In the genomic region with DNA sequence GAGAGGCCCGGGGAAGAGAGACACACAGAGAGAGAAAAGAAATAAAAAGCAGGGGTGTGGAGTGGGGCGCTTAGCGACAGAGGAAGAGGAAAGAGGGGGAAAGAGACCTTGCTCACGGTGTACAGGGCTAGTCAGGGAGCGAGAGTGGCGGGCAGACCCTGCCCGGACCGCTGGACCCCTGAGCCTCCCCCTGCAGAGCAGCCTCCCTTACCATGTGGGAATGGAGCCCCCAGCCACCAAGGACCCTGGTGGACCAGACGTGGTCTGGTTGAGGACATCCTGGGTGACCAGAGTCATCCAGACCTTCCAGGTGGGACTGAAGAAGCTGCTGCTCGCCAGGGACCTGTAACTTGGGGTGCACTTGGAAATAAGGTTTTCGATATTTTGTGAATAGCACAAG, we compare ENCODE assay signal across 1 cellular context.
TF ChIP-seq lines count a peak whose summit lies in the region.

No MANE protein-coding gene starts in this region.

TF ChIP-seq in IMR-90, 13 proteins besides CTCF, POLR2A, EP300 and RAD21:
- TF ChIP-seq MXI1 (IDR thresholded peaks at IDR 0.05; ENCODE audit: borderline replicate concordance, low read depth, low read length) (no peak), RCOR1 (IDR thresholded peaks at IDR 0.05; ENCODE audit: insufficient replicate concordance, low read length) (no peak), BHLHE40 (IDR thresholded peaks at IDR 0.05; ENCODE audit: low read depth, low read length) (no peak), NFE2L2 (IDR thresholded peaks at IDR 0.05; ENCODE audit: low read depth, low read length) (no peak)
- TF ChIP-seq, protein P1, sequence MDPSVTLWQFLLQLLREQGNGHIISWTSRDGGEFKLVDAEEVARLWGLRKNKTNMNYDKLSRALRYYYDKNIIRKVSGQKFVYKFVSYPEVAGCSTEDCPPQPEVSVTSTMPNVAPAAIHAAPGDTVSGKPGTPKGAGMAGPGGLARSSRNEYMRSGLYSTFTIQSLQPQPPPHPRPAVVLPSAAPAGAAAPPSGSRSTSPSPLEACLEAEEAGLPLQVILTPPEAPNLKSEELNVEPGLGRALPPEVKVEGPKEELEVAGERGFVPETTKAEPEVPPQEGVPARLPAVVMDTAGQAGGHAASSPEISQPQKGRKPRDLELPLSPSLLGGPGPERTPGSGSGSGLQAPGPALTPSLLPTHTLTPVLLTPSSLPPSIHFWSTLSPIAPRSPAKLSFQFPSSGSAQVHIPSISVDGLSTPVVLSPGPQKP (IDR thresholded peaks at IDR 0.05; ENCODE audit: borderline replicate concordance, low read depth, low read length): no peak
